ENCODE assay signal across 19 cellular contexts in the genomic region with DNA sequence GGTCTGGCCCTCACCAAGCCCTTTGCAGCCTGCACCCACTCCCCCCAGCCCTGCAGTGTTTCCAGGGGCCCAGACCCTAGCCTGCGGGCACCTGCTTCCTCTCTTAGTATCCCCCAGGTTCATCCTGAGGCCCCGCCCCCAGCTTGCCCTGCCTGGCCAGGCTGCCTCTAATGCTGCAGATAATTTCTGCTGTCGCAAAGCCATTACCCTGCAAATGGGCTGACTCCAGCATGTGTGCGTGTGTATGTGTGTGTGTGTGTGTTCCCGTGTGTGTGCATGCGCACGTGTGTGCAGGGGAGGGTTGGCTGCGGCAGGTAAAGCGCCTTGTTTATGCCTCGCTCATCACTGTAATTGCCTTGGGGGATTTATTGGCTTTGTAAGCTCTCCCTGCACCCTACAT. TPM values are rescaled to one million over a fixed set of nuclear protein-coding genes. Genes with fewer than 3 reads are reported as not detected.
"Had no signal": no experiment of that assay in that cellular context is flagged by ENCODE, and none has a peak within 500 bp of the region (broad histone marks: within the 10 kb centered on the region; RNA-seq: fewer than 3 reads in every experiment).

No MANE protein-coding gene starts in this region.

- H3K4me3 Mint-ChIP-seq: central memory CD8-positive, alpha-beta T cell; effector memory CD8-positive, alpha-beta T cell had no signal

- H3K36me3 ChIP-seq: adrenal gland, neutrophil, right atrium auricular region, tibial artery had no signal

- H3K4me1 Mint-ChIP-seq: central memory CD8-positive, alpha-beta T cell had no signal

- H3K27me3 ChIP-seq: adrenal gland, right atrium auricular region had no signal

- H3K4me3 ChIP-seq: adrenal gland, right atrium auricular region, tibial artery had no signal

- H3K27ac Mint-ChIP-seq: activated T-helper 2 cell treated with anti-CD3 and anti-CD28 coated beads, Interferon-gamma antibody, Interleukin-2, Interleukin-4, amounts not matched to agents 10 μg/mL and 5 μg/mL and 100 μg/mL, durations not matched to agents 14 hours and 24 hours and 36 hours; effector memory CD8-positive, alpha-beta T cell had no signal

- FAIRE-seq: small intestine, TTC549 had no signal

- H3K27ac ChIP-seq: adrenal gland, neutrophil, right atrium auricular region, tibial artery had no signal

- H3K9me3 Mint-ChIP-seq: activated T-helper 2 cell treated with anti-CD3 and anti-CD28 coated beads, Interferon-gamma antibody, Interleukin-2, Interleukin-4, amounts not matched to agents 10 μg/mL and 5 μg/mL and 100 μg/mL, durations not matched to agents 14 hours and 24 hours and 36 hours; central memory CD8-positive, alpha-beta T cell; effector memory CD8-positive, alpha-beta T cell had no signal

- H3K9me3 ChIP-seq: adrenal gland, neutrophil, right atrium auricular region, tibial artery had no signal

- H3K4me1 ChIP-seq: right atrium auricular region, tibial artery had no signal

- DNase-seq: activated CD4-positive, alpha-beta T cell treated with anti-CD3 and anti-CD28 coated beads, Interleukin-2, amount 50 U/mL, for 1 hour; activated naive CD4-positive, alpha-beta T cell treated with anti-CD3 and anti-CD28 coated beads, Interleukin-2, amount 50 U/mL, for 16 hours; activated T-cell treated with anti-CD3 and anti-CD28 coated beads for 4 hours; effector memory CD8-positive, alpha-beta T cell; hippocampal formation; posterior cingulate gyrus; T-helper 2 cell; tibial artery had no signal

- ATAC-seq: effector memory CD8-positive, alpha-beta T cell had no signal

RNA-seq across cellular contexts. Expression of a gene that starts 7.6 kb away (rescaled TPM):
- total RNA-seq: activated CD8-positive, alpha-beta memory T cell treated with anti-CD3 and anti-CD28 coated beads for 36 hours; activated T-helper 2 cell treated with anti-CD3 and anti-CD28 coated beads, Interferon-gamma antibody, Interleukin-2, Interleukin-4, amounts not matched to agents 10 μg/mL and 5 μg/mL and 100 μg/mL, durations not matched to agents 14 hours and 24 hours and 36 hours; epithelial cell of proximal tubule; kidney epithelial cell; lower leg skin had no signal
- polyA plus RNA-seq: small intestine had no signal

RNA-seq across cellular contexts. Expression of a gene that starts 13.4 kb away (rescaled TPM):
- total RNA-seq: activated CD8-positive, alpha-beta memory T cell treated with anti-CD3 and anti-CD28 coated beads for 36 hours; activated T-helper 2 cell treated with anti-CD3 and anti-CD28 coated beads, Interferon-gamma antibody, Interleukin-2, Interleukin-4, amounts not matched to agents 10 μg/mL and 5 μg/mL and 100 μg/mL, durations not matched to agents 14 hours and 24 hours and 36 hours; epithelial cell of proximal tubule; kidney epithelial cell; lower leg skin had no signal
- polyA plus RNA-seq: small intestine had no signal

RNA-seq across cellular contexts. Expression of a gene that starts 24.9 kb away (rescaled TPM):
- total RNA-seq: epithelial cell of proximal tubule, right atrium auricular region had no signal

RNA-seq across cellular contexts. Expression of a gene that starts 26.9 kb away (rescaled TPM):
- total RNA-seq: activated CD8-positive, alpha-beta memory T cell treated with anti-CD3 and anti-CD28 coated beads for 36 hours; activated T-helper 2 cell treated with anti-CD3 and anti-CD28 coated beads, Interferon-gamma antibody, Interleukin-2, Interleukin-4, amounts not matched to agents 10 μg/mL and 5 μg/mL and 100 μg/mL, durations not matched to agents 14 hours and 24 hours and 36 hours; adrenal gland; epithelial cell of proximal tubule; kidney epithelial cell; lower leg skin; right atrium auricular region had no signal
- polyA plus RNA-seq: small intestine had no signal
